19 cellular contexts compared by ENCODE assay signal in the genomic region with DNA sequence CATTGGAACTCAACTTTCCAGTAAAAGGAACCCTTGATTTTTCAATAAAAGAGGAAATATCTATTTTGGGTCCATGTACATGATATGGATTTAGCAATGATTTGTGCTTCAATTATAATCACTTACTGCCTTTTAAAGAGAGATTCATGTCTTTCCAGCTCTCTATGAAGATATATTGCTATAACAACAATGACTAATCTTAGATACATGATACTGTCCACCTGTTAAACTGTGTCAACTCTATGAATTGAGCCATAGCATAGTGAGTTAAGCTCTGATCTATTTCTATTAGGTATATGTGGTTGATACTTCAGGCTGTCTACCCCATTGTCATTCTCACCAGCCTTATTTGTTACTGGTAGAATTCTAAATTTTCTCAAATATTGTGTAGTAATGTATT.
"Had no signal": no experiment of that assay in that cellular context is flagged by ENCODE, and none has a peak within 500 bp of the region (broad histone marks: within the 10 kb centered on the region; RNA-seq: fewer than 3 reads in every experiment).

No MANE protein-coding gene starts in this region.

- H3K9me3 ChIP-seq: gastrocnemius medialis, heart left ventricle, pancreas, spleen, stomach, testis, upper lobe of left lung had no signal

- H3K4me1 ChIP-seq: gastrocnemius medialis, pancreas, spleen, stomach, testis had no signal

- H2AFZ ChIP-seq: neural progenitor cell had no signal

- H3K4me3 ChIP-seq: gastrocnemius medialis, heart left ventricle, lung, neural progenitor cell, pancreas, spleen, stomach, testis, upper lobe of left lung had no signal

- DNase-seq: activated CD4-positive, alpha-beta T cell treated with anti-CD3 and anti-CD28 coated beads, Interleukin-2, amount 50 U/mL, for 48 hours; activated naive CD4-positive, alpha-beta T cell treated with anti-CD3 and anti-CD28 coated beads for 36 hours; activated naive CD8-positive, alpha-beta T cell treated with anti-CD3 and anti-CD28 coated beads, Interleukin-2, amount 50 U/mL, for 24 hours; aorta; dermis blood vessel endothelial cell; gastrocnemius medialis; heart left ventricle; islet precursor cell; midbrain; pancreas; spleen; stomach; testis; upper lobe of left lung; WERI-Rb-1 had no signal

- H3K27me3 ChIP-seq: neural progenitor cell, testis, upper lobe of left lung had no signal

- H3K9ac ChIP-seq: neural progenitor cell had no signal

- H3K36me3 ChIP-seq: gastrocnemius medialis, heart left ventricle, neural progenitor cell, pancreas, spleen, stomach, upper lobe of left lung, WERI-Rb-1 had no signal

- H3K4me2 ChIP-seq: neural progenitor cell had no signal

- H3K27ac ChIP-seq: gastrocnemius medialis, neural progenitor cell, pancreas, spleen, stomach, testis, upper lobe of left lung, WERI-Rb-1 had no signal

- ATAC-seq: activated naive CD8-positive, alpha-beta T cell treated with anti-CD3 and anti-CD28 coated beads, Interleukin-2, amount 50 U/mL, for 24 hours; activated T-helper 17 cell treated with anti-CD3 and anti-CD28 coated beads, Interleukin-2, amount 50 U/mL, for 72 hours; gastrocnemius medialis; heart left ventricle; pancreas; sciatic nerve had no signal
